1 cellular context compared by ENCODE assay signal in the genomic region with DNA sequence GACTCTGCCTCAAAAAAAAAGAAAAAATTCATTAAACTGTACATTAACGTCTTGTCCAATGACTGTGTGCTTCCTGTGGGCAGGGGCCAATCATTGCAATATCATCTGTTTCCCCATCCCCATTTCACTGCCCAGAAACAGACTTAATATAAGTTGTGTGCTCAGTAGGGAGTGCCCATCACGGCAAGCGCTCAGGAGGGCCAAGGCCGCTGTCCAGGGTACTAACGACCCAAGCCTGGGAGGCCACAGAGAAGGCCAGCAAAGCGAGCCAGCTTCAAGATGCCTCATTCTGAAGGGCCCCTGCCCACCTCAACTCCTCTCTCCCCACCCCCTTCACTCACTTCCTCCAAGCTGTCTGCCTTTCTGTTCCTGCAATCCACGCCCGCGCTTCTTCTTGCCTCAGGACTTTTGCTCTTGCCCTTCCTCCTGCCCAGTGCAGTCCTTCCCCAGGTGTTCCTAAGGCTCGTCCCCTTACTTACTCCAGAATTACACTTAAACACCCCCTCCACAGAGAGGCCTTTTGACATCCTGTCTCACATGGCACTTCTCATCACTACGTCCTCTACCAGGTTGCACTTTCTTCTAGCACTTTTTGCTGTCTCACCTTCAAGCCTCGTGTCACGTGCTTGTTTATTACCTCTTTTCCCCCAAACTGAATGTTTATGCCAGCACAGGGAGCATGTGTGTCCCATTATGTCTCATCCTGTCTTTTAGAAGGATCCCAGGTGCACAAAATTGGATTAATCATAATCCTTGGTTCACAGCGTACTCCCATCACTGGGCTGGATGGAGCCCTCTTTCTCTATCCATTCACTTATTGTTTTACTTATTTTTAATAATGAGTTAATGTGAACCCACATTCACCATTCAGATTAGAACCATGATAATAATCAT.
A peak's percentile ranks its signal among the peaks of the same experiment; 100 is the strongest.
TF ChIP-seq lines count a peak whose summit lies in the region.

No MANE protein-coding gene starts in this region.

TF ChIP-seq in PFSK-1, 5 proteins besides CTCF, POLR2A, EP300 and RAD21:
- TF ChIP-seq, protein P1, sequence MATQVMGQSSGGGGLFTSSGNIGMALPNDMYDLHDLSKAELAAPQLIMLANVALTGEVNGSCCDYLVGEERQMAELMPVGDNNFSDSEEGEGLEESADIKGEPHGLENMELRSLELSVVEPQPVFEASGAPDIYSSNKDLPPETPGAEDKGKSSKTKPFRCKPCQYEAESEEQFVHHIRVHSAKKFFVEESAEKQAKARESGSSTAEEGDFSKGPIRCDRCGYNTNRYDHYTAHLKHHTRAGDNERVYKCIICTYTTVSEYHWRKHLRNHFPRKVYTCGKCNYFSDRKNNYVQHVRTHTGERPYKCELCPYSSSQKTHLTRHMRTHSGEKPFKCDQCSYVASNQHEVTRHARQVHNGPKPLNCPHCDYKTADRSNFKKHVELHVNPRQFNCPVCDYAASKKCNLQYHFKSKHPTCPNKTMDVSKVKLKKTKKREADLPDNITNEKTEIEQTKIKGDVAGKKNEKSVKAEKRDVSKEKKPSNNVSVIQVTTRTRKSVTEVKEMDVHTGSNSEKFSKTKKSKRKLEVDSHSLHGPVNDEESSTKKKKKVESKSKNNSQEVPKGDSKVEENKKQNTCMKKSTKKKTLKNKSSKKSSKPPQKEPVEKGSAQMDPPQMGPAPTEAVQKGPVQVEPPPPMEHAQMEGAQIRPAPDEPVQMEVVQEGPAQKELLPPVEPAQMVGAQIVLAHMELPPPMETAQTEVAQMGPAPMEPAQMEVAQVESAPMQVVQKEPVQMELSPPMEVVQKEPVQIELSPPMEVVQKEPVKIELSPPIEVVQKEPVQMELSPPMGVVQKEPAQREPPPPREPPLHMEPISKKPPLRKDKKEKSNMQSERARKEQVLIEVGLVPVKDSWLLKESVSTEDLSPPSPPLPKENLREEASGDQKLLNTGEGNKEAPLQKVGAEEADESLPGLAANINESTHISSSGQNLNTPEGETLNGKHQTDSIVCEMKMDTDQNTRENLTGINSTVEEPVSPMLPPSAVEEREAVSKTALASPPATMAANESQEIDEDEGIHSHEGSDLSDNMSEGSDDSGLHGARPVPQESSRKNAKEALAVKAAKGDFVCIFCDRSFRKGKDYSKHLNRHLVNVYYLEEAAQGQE (IDR thresholded peaks at IDR 0.05; ENCODE audit: insufficient read depth in 1 of 2, low read depth in 2 of 2, low read length in 2 of 2), result peak; percentile 97 to 99
- TF ChIP-seq FOXP2 (optimal IDR thresholded peaks at IDR 0.05; ENCODE audit: borderline replicate concordance, extremely low read depth, extremely low read length, insufficient read depth) (no peak), SIN3A (IDR thresholded peaks at IDR 0.05; ENCODE audit: borderline replicate concordance, insufficient read depth, low read length) (peak; percentile 35; the same call in 1 of the 2 replicates)
